In genomic region chr2:12169060-12169406, GRCh38 we compare ENCODE assay signal across 9 cellular contexts.
DNase-seq lines count a peak whose midpoint lies in the region; ATAC-seq and TF ChIP-seq lines count a peak whose summit lies in the region.
"Had no signal": no experiment of that assay in that cellular context is flagged by ENCODE, and none has a peak within 500 bp of the region (broad histone marks: within the 10 kb centered on the region; RNA-seq: fewer than 3 reads in every experiment).

No MANE protein-coding gene starts in this region.

- H3K4me3 ChIP-seq in foreskin fibroblast (ENCODE audit: low read depth in 1 of 2, low read length in 2 of 2) (no peak overlapping the region), retinal pigment epithelial cell (ENCODE audit: low read length) (peak overlapping the region; percentile 12)

- TF ChIP-seq CTCF in foreskin fibroblast (IDR thresholded peaks at IDR 0.05; ENCODE audit: low read depth, low read length), result no peak
- peak; percentile 9 for TF ChIP-seq CTCF in retinal pigment epithelial cell (conservative IDR thresholded peaks at IDR 0.05; ENCODE audit: low read depth, low read length)

- no peak for ATAC-seq in GM21737 (IDR thresholded peaks at IDR 0.05; ENCODE audit: unreplicated experiment)
- ATAC-seq: HCT116 had no signal

- DNase-seq in GM04503 (ENCODE audit: low read depth) (peak; percentile 91), SK-MEL-5 (ENCODE audit: low read depth, low spot score) (peak; percentile 99), foreskin fibroblast (peak; percentile 83 to 90), retinal pigment epithelial cell (ENCODE audit: low read depth) (peak; percentile 100), ecto neural progenitor cell (ENCODE audit: low spot score) (no peak), Kasumi-1 (lab: John Stamatoyannopoulos, UW) (no peak), NCI-H345 (lab: John Stamatoyannopoulos, UW) (no peak)

- in situ Hi-C loops in SK-MEL-5 (cut with HindIII; ENCODE audit: low pct_unique_long_range_greater_than_20kb, low sequenced_read_pairs), result loop anchor here (25.0 kb wide), 1 partner anchor 307 kb away; no protein-coding TSS in a partner anchor

Comparison
In these comparisons a context has a peak if more than half of its experiments do, and no peak if none do; other contexts are left out.
1. DNase-seq: peak in GM04503 (single experiment), SK-MEL-5 (single experiment), foreskin fibroblast (2 of 2) and retinal pigment epithelial cell (single experiment); none in ecto neural progenitor cell (single experiment), Kasumi-1 (0 of 2) and NCI-H345 (single experiment).